In genomic region chr1:185735667-185736105, GRCh38 we compare ENCODE assay signal across 13 cellular contexts. TPM values are rescaled to one million over a fixed set of nuclear protein-coding genes. Genes with fewer than 3 reads are reported as not detected.
DNase-seq lines count a peak whose midpoint lies in the region; ATAC-seq, FAIRE-seq and TF ChIP-seq lines count a peak whose summit lies in the region.
"Had no signal": no experiment of that assay in that cellular context is flagged by ENCODE, and none has a peak within 500 bp of the region (broad histone marks: within the 10 kb centered on the region; RNA-seq: fewer than 3 reads in every experiment).

No MANE protein-coding gene starts in this region.

- no peak for FAIRE-seq in bronchial epithelial cell (lab: Jason Lieb, UNC)
- FAIRE-seq: H54, HTR-8/SVneo had no signal

- TF ChIP-seq CTCF in right atrium auricular region (IDR thresholded peaks at IDR 0.05) (no peak), bronchial epithelial cell (IDR thresholded peaks at IDR 0.05; ENCODE audit: insufficient read depth, low read length, severe bottlenecking) (no peak)

- no peak overlapping the region for H3K9ac ChIP-seq in mucosa of rectum (ENCODE audit: low read depth in 1 of 2, low read length in 2 of 2)

- peak overlapping the region; percentile 45 to 64 for H3K4me3 ChIP-seq in right atrium auricular region
- no peak overlapping the region for H3K4me3 ChIP-seq in bronchial epithelial cell (ENCODE audit: low read depth, low read length)
- H3K4me3 ChIP-seq in mucosa of rectum (ENCODE audit: low read length in 2 of 2): peak overlapping the region; percentile 33 to 74
- peak overlapping the region; percentile 94 to 99 for H3K4me3 ChIP-seq in aorta (ENCODE audit: low read length in 2 of 2)

- H3K4me1 ChIP-seq in right atrium auricular region (peaks cover 0 to 3% of the 10 kb centered on the region in 2 donors), mucosa of rectum (ENCODE audit: control insufficient read depth in 2 of 2, insufficient read depth in 2 of 2, low read length in 2 of 2) (peaks cover 6 to 9% of the 10 kb centered on the region in 2 donors), aorta (ENCODE audit: control insufficient read depth in 1 of 2, insufficient read depth in 2 of 2, low read length in 2 of 2) (peaks cover 3 to 15% of the 10 kb centered on the region in 2 donors)
- H3K4me1 ChIP-seq: BE2C had no signal

- H3K27ac ChIP-seq in right atrium auricular region: peak overlapping the region; percentile 72 to 82
- H3K27ac ChIP-seq in mucosa of rectum (ENCODE audit: low read depth in 2 of 2, low read length in 2 of 2): no peak overlapping the region
- peak overlapping the region; percentile 83 to 93 for H3K27ac ChIP-seq in aorta (ENCODE audit: low read depth in 1 of 2, low read length in 2 of 2)

- no peak for DNase-seq in right atrium auricular region (ENCODE audit: low spot score)
- DNase-seq in left cardiac atrium: no peak
- peak; percentile 14 for DNase-seq in bronchial epithelial cell (ENCODE audit: low read depth)
- no peak for DNase-seq in aorta
- DNase-seq in SKM-1 treated with dmso at 0.1 percent for 144 hours (lab: John Stamatoyannopoulos, UW; ENCODE audit: unreplicated experiment): no peak
- no peak for DNase-seq in SK-N-DZ (ENCODE audit: low spot score)
- DNase-seq: BE2C; NCI-H524; stimulated activated CD4-positive, alpha-beta T cell treated with anti-CD3 and anti-CD28 coated beads, Interleukin-2, amount 100 ng/mL, for 48 hours had no signal

- ATAC-seq in left cardiac atrium: no peak
- ATAC-seq in aorta (ENCODE audit: low FRiP score): no peak
- ATAC-seq in GM19328 (IDR thresholded peaks at IDR 0.05; ENCODE audit: unreplicated experiment): no peak

- intact Hi-C loops in left cardiac atrium (cut with DNase I): no loop called here
- intact Hi-C loops in aorta (cut with DNase I): loop anchor here in 1 of 2 donors (5.0 kb wide), 1 partner anchor 37 kb away; no protein-coding TSS in a partner anchor

- peaks cover 0 to 14% of the 10 kb centered on the region in 2 donors for H3K9me3 ChIP-seq in right atrium auricular region
- peaks cover 0 to under 1% of the 10 kb centered on the region in 2 donors for H3K9me3 ChIP-seq in mucosa of rectum (ENCODE audit: control insufficient read depth in 2 of 2, low read length in 2 of 2)
- H3K9me3 ChIP-seq in aorta (ENCODE audit: control insufficient read depth, low read length): no peaks in the 10 kb centered on the region
- H3K9me3 ChIP-seq: BE2C had no signal

- H3K27me3 ChIP-seq in right atrium auricular region (no peaks in the 10 kb centered on the region), bronchial epithelial cell (ENCODE audit: control insufficient read depth, insufficient read depth, low read length) (no peaks in the 10 kb centered on the region), mucosa of rectum (ENCODE audit: control insufficient read depth in 2 of 2, insufficient read depth in 2 of 2, low read length in 2 of 2) (peaks cover 8 to 25% of the 10 kb centered on the region in 2 donors), aorta (ENCODE audit: control insufficient read depth in 1 of 2, insufficient read depth in 2 of 2, low read length in 1 of 2) (no peaks in the 10 kb centered on the region)

- WGBS in aorta, 2 donors: 3 to 4% methylated on average over 4 of the region's 4 CpGs

- H3K36me3 ChIP-seq in right atrium auricular region (no peaks in the 10 kb centered on the region), bronchial epithelial cell (ENCODE audit: control insufficient read depth, insufficient read depth, low read length) (no peaks in the 10 kb centered on the region), mucosa of rectum (ENCODE audit: control insufficient read depth in 2 of 2, insufficient read depth in 2 of 2, low read length in 2 of 2) (no peaks in the 10 kb centered on the region), aorta (ENCODE audit: control insufficient read depth in 1 of 2, insufficient read depth in 2 of 2, low read length in 1 of 2) (no peaks in the 10 kb centered on the region)
- H3K36me3 ChIP-seq: BE2C had no signal

RNA-seq across cellular contexts. Expression of gene HMCN1, which starts 1.5 kb away (rescaled TPM):
- total RNA-seq in right atrium auricular region (10 to 100 TPM; 14.8 to 20.2 TPM), left cardiac atrium (10 to 100 TPM; 10.4 to 22.3 TPM), bronchial epithelial cell (1.1 and 1.9 TPM in 2 replicates), aorta (10 to 100 TPM; 24.2 to 93.6 TPM)
- 10 to 100 TPM; 11.3 to 75.8 TPM for polyA plus RNA-seq in aorta
- 0.01 TPM in 1 of 2 replicates, not detected in the other for polyA plus RNA-seq in SK-N-DZ (2014; cell fraction: cytosol; rRNA removed)
- polyA plus RNA-seq in SK-N-DZ (2014; cell fraction: nucleus; rRNA removed): not detected in 2 replicates

Comparison
In these comparisons a context has a peak if more than half of its experiments do, and no peak if none do; other contexts are left out.
1. H3K27ac ChIP-seq: peak in right atrium auricular region (2 of 2) and aorta (2 of 2); none in mucosa of rectum (0 of 2).